ENCODE assay signal across 2 cellular contexts in genomic region chr5:19959830-19960384, GRCh38.
TF ChIP-seq lines count a peak whose summit lies in the region.

No MANE protein-coding gene starts in this region.

TF ChIP-seq in IMR-90, 13 proteins besides CTCF, POLR2A, EP300 and RAD21:
- TF ChIP-seq FOS (IDR thresholded peaks at IDR 0.05; ENCODE audit: low read depth, low read length) (no peak), RCOR1 (IDR thresholded peaks at IDR 0.05; ENCODE audit: insufficient replicate concordance, low read length) (no peak), RFX5 (IDR thresholded peaks at IDR 0.05; ENCODE audit: low read depth, low read length) (no peak), SMC3 (IDR thresholded peaks at IDR 0.05; ENCODE audit: low read depth, low read length) (no peak), CHD1 (IDR thresholded peaks at IDR 0.05; ENCODE audit: low read depth, low read length) (no peak), MAFK (IDR thresholded peaks at IDR 0.05; ENCODE audit: low read depth, low read length) (peak; percentile 33; the same call in 1 of the 2 replicates)

TF ChIP-seq in K562, 482 proteins besides CTCF, POLR2A, EP300 and RAD21:
- TF ChIP-seq CGGBP1 (CRISPR knock-in tag; IDR thresholded peaks at IDR 0.05) (no peak), NCOA2 (IDR thresholded peaks at IDR 0.05; ENCODE audit: partially characterized antibody in 2 of 2) (no peak), ZNF316 (IDR thresholded peaks at IDR 0.05) (peak; percentile 66), ILK (tag; IDR thresholded peaks at IDR 0.05; ENCODE audit: borderline replicate concordance, low read depth) (no peak), C11orf30 (IDR thresholded peaks at IDR 0.05; ENCODE audit: low read depth) (peak; percentile 21; the same call in 1 of the 2 replicates)
